In the genomic region with DNA sequence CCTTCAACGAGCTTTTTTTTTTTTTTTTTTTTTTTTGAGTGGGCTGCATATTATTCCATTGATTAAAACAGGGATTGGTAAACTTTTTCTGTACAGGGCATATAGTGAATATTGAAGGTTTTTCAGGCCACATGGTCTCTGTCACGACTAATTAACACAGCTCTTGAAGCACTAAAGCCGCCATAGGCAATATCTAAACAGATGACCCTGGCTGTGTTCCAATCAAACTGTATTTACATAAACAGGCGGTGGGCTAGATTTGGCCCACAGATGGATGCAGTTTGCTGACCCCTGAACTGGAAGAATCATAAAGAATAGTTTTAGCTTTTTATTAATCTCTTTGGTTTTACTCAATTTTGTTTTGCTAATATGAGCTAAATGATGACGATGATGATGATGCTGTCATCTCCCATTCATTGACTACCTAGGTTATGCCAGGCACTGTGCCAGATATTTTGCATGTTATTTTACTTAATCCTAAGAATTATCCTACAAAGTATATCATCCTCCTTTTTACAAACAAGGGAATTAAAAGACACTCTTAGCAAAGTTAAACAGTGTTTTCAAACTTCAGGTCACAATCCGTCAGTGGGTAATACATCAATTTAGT, we compare ENCODE assay signal across 15 cellular contexts. TPM values are rescaled to one million over a fixed set of nuclear protein-coding genes. Genes with fewer than 3 reads are reported as not detected.
DNase-seq lines count a peak whose midpoint lies in the region; ATAC-seq and TF ChIP-seq lines count a peak whose summit lies in the region.
"Had no signal": no experiment of that assay in that cellular context is flagged by ENCODE, and none has a peak within 500 bp of the region (broad histone marks: within the 10 kb centered on the region; RNA-seq: fewer than 3 reads in every experiment).

No MANE protein-coding gene starts in this region.

- POLR2A ChIA-PET in T-cell (lab: Charles Lee), result interaction anchor here in 1 of 2 donors (0.6 kb wide), 1 partner anchor 69 kb away, joined by 3 read pairs; no protein-coding TSS in a partner anchor

- H3K27me3 ChIP-seq in GM23338 (ENCODE audit: insufficient read depth), result no peaks in the 10 kb centered on the region
- no peaks in the 10 kb centered on the region for H3K27me3 ChIP-seq in fibroblast of lung (ENCODE audit: control insufficient read depth, insufficient read depth, low read length)
- no peaks in the 10 kb centered on the region for H3K27me3 ChIP-seq in skeletal muscle satellite cell (ENCODE audit: control insufficient read depth, insufficient read depth, low read length)

- ATAC-seq in GM23338 (no peak), T-cell (replicated peaks in 1 of 4) (no peak), HG02981 (IDR thresholded peaks at IDR 0.05; ENCODE audit: unreplicated experiment) (no peak)
- ATAC-seq: left lobe of liver; naive thymus-derived CD4-positive, alpha-beta T cell had no signal

- H3K9ac ChIP-seq in fibroblast of lung (ENCODE audit: insufficient read depth, low read length) (no peak overlapping the region), skeletal muscle satellite cell (ENCODE audit: low read depth, low read length) (peak overlapping the region; percentile 80)

- no peak for DNase-seq in GM23338 (ENCODE audit: low spot score)
- peak; percentile 64 for DNase-seq in NCI-H524 treated with DMSO at 0.1 percent for 48 hours (lab: John Stamatoyannopoulos, UW)
- DNase-seq in fibroblast of lung (ENCODE audit: low read depth in 2 of 2), result peak; percentile 8 to 36
- DNase-seq in T-cell, result no peak
- DNase-seq in medulla oblongata (ENCODE audit: extremely low spot score), result no peak
- DNase-seq: activated CD4-positive, CD25-positive, alpha-beta regulatory T cell treated with anti-CD3 and anti-CD28 coated beads, Interleukin-2, amount 50 U/mL, for 72 hours; activated gamma-delta T cell treated with Interleukin-2 at 50 U/mL for 16 hours; DMS53; Karpas-422; naive thymus-derived CD4-positive, alpha-beta T cell; NCI-H146 had no signal

- no peak overlapping the region for H3K27ac ChIP-seq in GM23338 (ENCODE audit: low read depth)
- H3K27ac ChIP-seq in fibroblast of lung (ENCODE audit: insufficient read depth, low read length), result peak overlapping the region; percentile 52
- H3K27ac ChIP-seq: prostate gland had no signal

- no peak overlapping the region for H3K4me3 Mint-ChIP-seq in GM23338
- no peak overlapping the region for H3K4me3 Mint-ChIP-seq in T-cell
- H3K4me3 Mint-ChIP-seq: naive thymus-derived CD4-positive, alpha-beta T cell had no signal

- 0 out of 2 replicates have a peak overlapping the region, but pooled peaks have one; percentile 31 for H3K27ac Mint-ChIP-seq in GM23338
- no peak overlapping the region for H3K27ac Mint-ChIP-seq in T-cell
- H3K27ac Mint-ChIP-seq: naive thymus-derived CD4-positive, alpha-beta T cell had no signal

- H3F3A ChIP-seq in GM23338 (replicated peaks; ENCODE audit: low read depth), result no peaks in the 10 kb centered on the region

- H3K4me2 ChIP-seq in GM23338, result peak overlapping the region; percentile 48; the same call in 1 of the 2 replicates
- no peak overlapping the region for H3K4me2 ChIP-seq in fibroblast of lung (ENCODE audit: extremely low read depth, insufficient read depth, low read length)
- H3K4me2 ChIP-seq in skeletal muscle satellite cell (ENCODE audit: low read length), result peak overlapping the region; percentile 62

- TF ChIP-seq CTCF in GM23338 (conservative IDR thresholded peaks at IDR 0.05; ENCODE audit: low read depth in 2 of 2) (no peak), fibroblast of lung (conservative IDR thresholded peaks at IDR 0.05 in 1 of 2, IDR thresholded peaks at IDR 0.05 in 1 of 2; ENCODE audit: low read depth in 1 of 2, low read length in 2 of 2) (no peak)

- H3K36me3 ChIP-seq in GM23338 (ENCODE audit: insufficient read depth) (no peaks in the 10 kb centered on the region; the same call in 1 of the 2 replicates), fibroblast of lung (ENCODE audit: control insufficient read depth, insufficient read depth, low read length) (peaks cover 2% of the 10 kb centered on the region), skeletal muscle satellite cell (ENCODE audit: insufficient read depth, low read length) (peaks cover 52% of the 10 kb centered on the region)
- H3K36me3 ChIP-seq: prostate gland had no signal

- H3K9me3 ChIP-seq in fibroblast of lung (ENCODE audit: control insufficient read depth, insufficient read depth, low read depth, low read length), result no peaks in the 10 kb centered on the region
- no peaks in the 10 kb centered on the region for H3K9me3 ChIP-seq in skeletal muscle satellite cell (replicated peaks; ENCODE audit: low read length)
- H3K9me3 ChIP-seq: prostate gland had no signal

- H3K27me3 Mint-ChIP-seq in GM23338 (ENCODE audit: insufficient read depth, low read depth, poor library complexity) (peaks cover 7% of the 10 kb centered on the region), T-cell (no peaks in the 10 kb centered on the region)

- no peak overlapping the region for H2AFZ ChIP-seq in GM23338
- H2AFZ ChIP-seq in fibroblast of lung (ENCODE audit: low read length), result no peak overlapping the region

- H3K79me2 ChIP-seq in GM23338 (replicated peaks; ENCODE audit: insufficient read depth), result no peaks in the 10 kb centered on the region
- no peaks in the 10 kb centered on the region for H3K79me2 ChIP-seq in fibroblast of lung (ENCODE audit: control insufficient read depth, insufficient read depth, low read length)

- H3K4me1 ChIP-seq in GM23338 (ENCODE audit: insufficient read depth), result peaks cover 5% of the 10 kb centered on the region; the same call in 1 of the 2 replicates
- H3K4me1 ChIP-seq in fibroblast of lung (ENCODE audit: control insufficient read depth, extremely low read depth, insufficient read depth, low read length), result peaks cover 14% of the 10 kb centered on the region
- H3K4me1 ChIP-seq in skeletal muscle satellite cell (ENCODE audit: control insufficient read depth, insufficient read depth, low read length), result peaks cover 62% of the 10 kb centered on the region
- H3K4me1 ChIP-seq: prostate gland had no signal

- H3K9me3 Mint-ChIP-seq in GM23338 (no peaks in the 10 kb centered on the region), T-cell (no peaks in the 10 kb centered on the region)

- no peak overlapping the region for H3K4me3 ChIP-seq in GM23338
- no peak overlapping the region for H3K4me3 ChIP-seq in fibroblast of lung (replicated peaks in 1 of 4; ENCODE audit: control extremely low read depth in 1 of 4, insufficient read depth in 1 of 4, low read depth in 3 of 4, low read length in 4 of 4)
- no peak overlapping the region for H3K4me3 ChIP-seq in skeletal muscle satellite cell (ENCODE audit: low read length)
- H3K4me3 ChIP-seq: prostate gland had no signal

- no peaks in the 10 kb centered on the region; the same call in 1 of the 2 replicates for H3K9me2 ChIP-seq in GM23338 (ENCODE audit: insufficient read depth)

- H3K36me3 Mint-ChIP-seq in GM23338 (ENCODE audit: low read depth) (no peaks in the 10 kb centered on the region), T-cell (no peaks in the 10 kb centered on the region)
- H3K36me3 Mint-ChIP-seq: naive thymus-derived CD4-positive, alpha-beta T cell had no signal

- CTCF ChIA-PET in T-cell (lab: Charles Lee), result no interaction called here

- peaks cover 16% of the 10 kb centered on the region for H3K4me1 Mint-ChIP-seq in GM23338
- H3K4me1 Mint-ChIP-seq in T-cell, result no peaks in the 10 kb centered on the region
- H3K4me1 Mint-ChIP-seq: naive thymus-derived CD4-positive, alpha-beta T cell had no signal

- H4K20me1 ChIP-seq in GM23338 (replicated peaks; ENCODE audit: insufficient read depth) (no peaks in the 10 kb centered on the region), fibroblast of lung (ENCODE audit: control insufficient read depth, extremely low read depth, insufficient read depth, low read length) (no peaks in the 10 kb centered on the region)

TF ChIP-seq in GM23338, 12 proteins besides CTCF, POLR2A, EP300 and RAD21:
- TF ChIP-seq STAT1 (IDR thresholded peaks at IDR 0.05; ENCODE audit: unreplicated experiment) (no peak), CREB1 (CRISPR knock-in tag; IDR thresholded peaks at IDR 0.05; ENCODE audit: low read depth) (no peak), NANOG (IDR thresholded peaks at IDR 0.05; ENCODE audit: borderline replicate concordance) (no peak), JUNB (IDR thresholded peaks at IDR 0.05; ENCODE audit: unreplicated experiment) (no peak)
- TF ChIP-seq, protein P1, sequence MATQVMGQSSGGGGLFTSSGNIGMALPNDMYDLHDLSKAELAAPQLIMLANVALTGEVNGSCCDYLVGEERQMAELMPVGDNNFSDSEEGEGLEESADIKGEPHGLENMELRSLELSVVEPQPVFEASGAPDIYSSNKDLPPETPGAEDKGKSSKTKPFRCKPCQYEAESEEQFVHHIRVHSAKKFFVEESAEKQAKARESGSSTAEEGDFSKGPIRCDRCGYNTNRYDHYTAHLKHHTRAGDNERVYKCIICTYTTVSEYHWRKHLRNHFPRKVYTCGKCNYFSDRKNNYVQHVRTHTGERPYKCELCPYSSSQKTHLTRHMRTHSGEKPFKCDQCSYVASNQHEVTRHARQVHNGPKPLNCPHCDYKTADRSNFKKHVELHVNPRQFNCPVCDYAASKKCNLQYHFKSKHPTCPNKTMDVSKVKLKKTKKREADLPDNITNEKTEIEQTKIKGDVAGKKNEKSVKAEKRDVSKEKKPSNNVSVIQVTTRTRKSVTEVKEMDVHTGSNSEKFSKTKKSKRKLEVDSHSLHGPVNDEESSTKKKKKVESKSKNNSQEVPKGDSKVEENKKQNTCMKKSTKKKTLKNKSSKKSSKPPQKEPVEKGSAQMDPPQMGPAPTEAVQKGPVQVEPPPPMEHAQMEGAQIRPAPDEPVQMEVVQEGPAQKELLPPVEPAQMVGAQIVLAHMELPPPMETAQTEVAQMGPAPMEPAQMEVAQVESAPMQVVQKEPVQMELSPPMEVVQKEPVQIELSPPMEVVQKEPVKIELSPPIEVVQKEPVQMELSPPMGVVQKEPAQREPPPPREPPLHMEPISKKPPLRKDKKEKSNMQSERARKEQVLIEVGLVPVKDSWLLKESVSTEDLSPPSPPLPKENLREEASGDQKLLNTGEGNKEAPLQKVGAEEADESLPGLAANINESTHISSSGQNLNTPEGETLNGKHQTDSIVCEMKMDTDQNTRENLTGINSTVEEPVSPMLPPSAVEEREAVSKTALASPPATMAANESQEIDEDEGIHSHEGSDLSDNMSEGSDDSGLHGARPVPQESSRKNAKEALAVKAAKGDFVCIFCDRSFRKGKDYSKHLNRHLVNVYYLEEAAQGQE (IDR thresholded peaks at IDR 0.05; ENCODE audit: unreplicated experiment), result no peak

RNA-seq across cellular contexts. Expression of gene LMCD1, which starts 54.2 kb away (rescaled TPM):
- 23.5 and 35.3 TPM in 2 replicates for total RNA-seq in GM23338 (2014; rRNA removed; shearing (Covaris generic))
- polyA plus RNA-seq in GM23338 (2016; fragmentation: Nextera tagmentation; extraction: Ambion mirVana), result 21.4 and 21.8 TPM in 2 replicates
- 40.1 and 60.1 TPM in 2 replicates for total RNA-seq in fibroblast of lung
- 29.7 and 137 TPM in 2 replicates for polyA plus RNA-seq in fibroblast of lung
- 33.1 and 156 TPM in 2 replicates for polyA plus RNA-seq in fibroblast of lung (2012)
- 22.1 and 94.8 TPM in 2 replicates for polyA minus RNA-seq in fibroblast of lung (ENCODE audit: low replicate concordance)
- total RNA-seq in skeletal muscle satellite cell (2012; rRNA removed), result 17.5 and 29.5 TPM in 2 replicates
- 1 to 10 TPM in 1 of 5 donors, under 1 TPM in 4; 0.61 to 1.5 (median 0.63) TPM for total RNA-seq in T-cell
- polyA plus RNA-seq: naive thymus-derived CD4-positive, alpha-beta T cell had no signal

Comparison
In these comparisons a context has a peak if more than half of its experiments do, and no peak if none do; other contexts are left out.
1. DNase-seq: peak in NCI-H524 treated with DMSO at 0.1 percent for 48 hours (single experiment) and fibroblast of lung (2 of 2); none in GM23338 (single experiment), T-cell (0 of 34) and medulla oblongata (single experiment).